In genomic region chr15:46710561-46710960, GRCh38 we compare ENCODE assay signal across 28 cellular contexts.
"Had no signal": no experiment of that assay in that cellular context is flagged by ENCODE, and none has a peak within 500 bp of the region (broad histone marks: within the 10 kb centered on the region; RNA-seq: fewer than 3 reads in every experiment).

No MANE protein-coding gene starts in this region.

- H3K9me3 ChIP-seq: gastrocnemius medialis, prostate gland, right atrium auricular region, suprapubic skin, transverse colon, vagina had no signal

- H3K4me2 ChIP-seq: smooth muscle cell had no signal

- H3K4me3 ChIP-seq: dorsolateral prefrontal cortex, gastrocnemius medialis, left lung, prostate gland, right atrium auricular region, smooth muscle cell, suprapubic skin, transverse colon, vagina had no signal

- H3K27me3 ChIP-seq: dorsolateral prefrontal cortex, gastrocnemius medialis, left lung, right atrium auricular region, suprapubic skin, transverse colon, vagina had no signal

- H3K36me3 ChIP-seq: gastrocnemius medialis, left lung, prostate gland, right atrium auricular region, suprapubic skin, transverse colon, vagina had no signal

- H3K4me1 ChIP-seq: gastrocnemius medialis, left lung, prostate gland, right atrium auricular region, suprapubic skin, transverse colon, vagina had no signal

- H3K27ac ChIP-seq: epithelial cell of prostate, gastrocnemius medialis, left lung, prostate gland, right atrium auricular region, suprapubic skin, transverse colon, vagina had no signal

- ATAC-seq: esophagus mucosa; gastrocnemius medialis; left lung; naive thymus-derived CD4-positive, alpha-beta T cell; sciatic nerve; stimulated activated naive CD8-positive, alpha-beta T cell treated with anti-CD3 and anti-CD28 coated beads, Interleukin-15, amount 100 ng/mL, for 72 hours had no signal

- DNase-seq: dorsolateral prefrontal cortex; effector CD4-positive, alpha-beta T cell; endodermal cell; foreskin fibroblast; gastrocnemius medialis; head of caudate nucleus; kidney; left lung; mesenchymal stem cell; midbrain; naive thymus-derived CD4-positive, alpha-beta T cell; nephron progenitor cell; nucleus accumbens; stimulated activated CD4-positive, alpha-beta T cell treated with anti-CD3 and anti-CD28 coated beads, Interleukin-12 subunit alpha, Interleukin-12 subunit beta, amount 100 ng/mL, for 4 hours; stimulated activated CD4-positive, alpha-beta T cell treated with anti-CD3 and anti-CD28 coated beads, Interleukin-1b, Interleukin-23, amount 100 ng/mL, for 48 hours; stimulated activated CD4-positive, alpha-beta T cell treated with anti-CD3 and anti-CD28 coated beads, Interleukin-4, amount 100 ng/mL, for 1 hour; stimulated activated CD8-positive, alpha-beta memory T cell treated with anti-CD3 and anti-CD28 coated beads, Interleukin-4, amount 100 ng/mL, for 48 hours; stimulated activated naive CD4-positive, alpha-beta T cell; stimulated activated naive CD8-positive, alpha-beta T cell treated with anti-CD3 and anti-CD28 coated beads, Interleukin-15, amount 100 ng/mL, for 72 hours; transverse colon had no signal
